Comparison of ENCODE assay signal across 9 cellular contexts in genomic region chr5:169581580-169582227, GRCh38. TPM values are rescaled to one million over a fixed set of nuclear protein-coding genes. Genes with fewer than 3 reads are reported as not detected.
DNase-seq lines count a peak whose midpoint lies in the region; ATAC-seq and TF ChIP-seq lines count a peak whose summit lies in the region.
"Had no signal": no experiment of that assay in that cellular context is flagged by ENCODE, and none has a peak within 500 bp of the region (broad histone marks: within the 10 kb centered on the region; RNA-seq: fewer than 3 reads in every experiment).

No MANE protein-coding gene starts in this region.

- H3K9me3 Mint-ChIP-seq in glutamatergic neuron (ENCODE audit: unreplicated experiment): no peaks in the 10 kb centered on the region

- H3K36me3 ChIP-seq in SJSA1: peaks cover 21% of the 10 kb centered on the region

- H3K9me3 ChIP-seq in SJSA1 (replicated peaks): no peaks in the 10 kb centered on the region

- H3K27me3 ChIP-seq in SJSA1 (replicated peaks): no peaks in the 10 kb centered on the region

- H3K27ac ChIP-seq in SJSA1: no peak overlapping the region

- H3K4me1 ChIP-seq in SJSA1 (replicated peaks): peaks cover 12% of the 10 kb centered on the region

- peak; percentile 76 for TF ChIP-seq CTCF in glutamatergic neuron (IDR thresholded peaks at IDR 0.05; ENCODE audit: partially characterized antibody, unreplicated experiment)

- H3K27me3 Mint-ChIP-seq in glutamatergic neuron (ENCODE audit: unreplicated experiment): no peaks in the 10 kb centered on the region

- H3K27ac Mint-ChIP-seq in glutamatergic neuron (ENCODE audit: unreplicated experiment): no peak overlapping the region
- H3K27ac Mint-ChIP-seq: activated naive CD8-positive, alpha-beta T cell had no signal

- ATAC-seq in GM19351 (IDR thresholded peaks at IDR 0.05; ENCODE audit: unreplicated experiment) (peak; percentile 51), HG03575 (IDR thresholded peaks at IDR 0.05; ENCODE audit: extremely low read depth, insufficient number of reproducible peaks, low FRiP score, unreplicated experiment) (peak; percentile 45), HG03460 (IDR thresholded peaks at IDR 0.05; ENCODE audit: unreplicated experiment) (no peak)

- no peak overlapping the region for H3K4me3 Mint-ChIP-seq in glutamatergic neuron (ENCODE audit: unreplicated experiment)

- no peaks in the 10 kb centered on the region for H3K36me3 Mint-ChIP-seq in glutamatergic neuron (ENCODE audit: unreplicated experiment)
- H3K36me3 Mint-ChIP-seq: activated naive CD8-positive, alpha-beta T cell had no signal

- no peak overlapping the region for H3K4me3 ChIP-seq in SJSA1

- DNase-seq in CMK (ENCODE audit: low read depth) (peak; percentile 31), SJSA1 (ENCODE audit: low read depth in 1 of 2, low spot score in 2 of 2) (peak; percentile 70 to 73), glutamatergic neuron (peak; percentile 64), retina (peak; percentile 43)
- DNase-seq in activated gamma-delta T cell treated with anti-CD3 and anti-CD28 coated beads, Interleukin-2, amount 50 U/mL, for 16 hours (ENCODE audit: low read depth): peak; percentile 26

- peaks cover 9% of the 10 kb centered on the region for H3K4me1 Mint-ChIP-seq in glutamatergic neuron (ENCODE audit: low read depth, unreplicated experiment)

RNA-seq across cellular contexts. Expression of gene SPDL1, which starts 1.9 kb away (rescaled TPM):
- 138 and 184 TPM in 2 replicates for total RNA-seq in SJSA1 (2014; rRNA removed; shearing (Covaris generic))
- 19.0 TPM for total RNA-seq in glutamatergic neuron (ENCODE audit: unreplicated experiment)

RNA-seq across cellular contexts. Expression of gene DOCK2, which starts 55.4 kb away (rescaled TPM):
- 1.5 and 3.5 TPM in 2 replicates for total RNA-seq in SJSA1 (2014; rRNA removed; shearing (Covaris generic))
- 0.66 TPM for total RNA-seq in glutamatergic neuron (ENCODE audit: unreplicated experiment)
